8 cellular contexts compared by ENCODE assay signal in the genomic region with DNA sequence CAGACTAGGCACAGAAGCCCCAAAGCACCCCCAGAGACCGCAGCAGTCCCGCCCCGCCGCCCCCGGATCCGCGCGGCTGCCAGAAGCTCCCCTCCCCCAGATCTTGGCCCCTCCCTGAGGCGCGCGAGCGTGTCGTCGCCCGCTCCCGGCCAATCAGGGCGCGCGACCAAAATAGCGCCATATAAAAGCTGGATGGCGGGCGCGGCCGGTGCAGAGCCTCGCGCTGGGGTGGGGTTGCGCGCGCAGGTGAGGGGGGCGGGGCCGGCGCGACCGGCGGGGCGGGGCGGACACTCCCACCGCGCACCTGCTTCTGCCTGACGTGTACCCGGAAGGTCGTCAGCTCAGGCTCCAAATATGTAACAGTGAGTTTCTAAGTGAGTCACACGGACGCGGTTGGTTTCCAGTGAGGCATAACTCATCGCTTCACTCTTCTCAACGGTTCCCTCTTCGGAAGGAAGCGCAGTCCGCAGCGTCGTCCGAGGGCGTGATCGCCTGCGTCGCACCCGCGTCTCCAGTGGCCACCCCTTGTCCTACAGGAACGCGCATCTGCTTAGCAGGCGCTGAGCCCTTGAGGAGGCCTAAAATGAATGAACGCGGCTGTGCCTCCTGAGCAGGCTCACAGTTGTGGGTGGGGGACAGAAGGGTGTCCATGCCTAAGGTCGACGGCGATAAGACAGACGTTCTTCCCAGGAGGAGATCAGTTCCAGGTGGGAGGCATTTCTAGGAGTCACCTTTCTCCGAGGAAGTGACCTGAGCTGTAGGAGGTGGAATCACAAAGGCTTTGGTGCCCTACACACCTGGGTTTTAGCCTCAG. TPM values are rescaled to one million over a fixed set of nuclear protein-coding genes. Genes with fewer than 3 reads are reported as not detected.
DNase-seq lines count a peak whose midpoint lies in the region; ATAC-seq and TF ChIP-seq lines count a peak whose summit lies in the region.

No MANE protein-coding gene starts in this region.

- TF ChIP-seq CTCF in CD4-positive, alpha-beta T cell (IDR thresholded peaks at IDR 0.05), result no peak
- TF ChIP-seq CTCF in dorsolateral prefrontal cortex (IDR thresholded peaks at IDR 0.05 in 54 of 56, conservative IDR thresholded peaks at IDR 0.05 in 2 of 56; ENCODE audit: low read depth in 1 of 56, partially characterized antibody in 56 of 56) (no peak), lower lobe of right lung (IDR thresholded peaks at IDR 0.05) (peak; percentile 18)

- H3K27me3 Mint-ChIP-seq in CD4-positive, alpha-beta T cell, result no peaks in the 10 kb centered on the region

- peak overlapping the region; percentile 99 for H3K27ac Mint-ChIP-seq in CD4-positive, alpha-beta T cell

- peaks cover 37% of the 10 kb centered on the region for H3K4me1 Mint-ChIP-seq in CD4-positive, alpha-beta T cell (ENCODE audit: low read depth)

- H3K36me3 ChIP-seq in lower lobe of right lung, result no peaks in the 10 kb centered on the region

- POLR2A ChIA-PET in CD4-positive, alpha-beta T cell (lab: Charles Lee), result interaction anchor here (0.7 to 5.7 kb wide), 47 partner anchors 9 to 950 kb away, joined by 3 to 214 read pairs (median 4); a partner anchor contains a TSS

- CTCF ChIA-PET in CD4-positive, alpha-beta T cell (lab: Charles Lee), result interaction anchor here (0.5 to 2.6 kb wide), 24 partner anchors 13 to 265 kb away, joined by 3 to 16 read pairs (median 4); a partner anchor contains a TSS

- H3K27ac ChIP-seq in CD4-positive, alpha-beta T cell (ENCODE audit: low read depth, low read length), result peak overlapping the region; percentile 98
- peak overlapping the region in 29 of 59 donors; percentile 6 to 76 (median 44) for H3K27ac ChIP-seq in dorsolateral prefrontal cortex
- peak overlapping the region; percentile 90 for H3K27ac ChIP-seq in lower lobe of right lung

- no peaks in the 10 kb centered on the region for H3K9me3 Mint-ChIP-seq in CD4-positive, alpha-beta T cell

- no peaks in the 10 kb centered on the region for H3K9me3 ChIP-seq in CD4-positive, alpha-beta T cell (ENCODE audit: control insufficient read depth, low read length)
- H3K9me3 ChIP-seq in lower lobe of right lung, result no peaks in the 10 kb centered on the region

- peak overlapping the region; percentile 85 for H3K4me3 Mint-ChIP-seq in CD4-positive, alpha-beta T cell

- peak; percentile 77 for ATAC-seq in CD4-positive, alpha-beta T cell (ENCODE audit: poor library complexity)
- ATAC-seq in GM19328 (IDR thresholded peaks at IDR 0.05; ENCODE audit: unreplicated experiment) (peak; percentile 91), HG03457 (IDR thresholded peaks at IDR 0.05; ENCODE audit: unreplicated experiment) (peak; percentile 91), lower lobe of right lung (peak; percentile 93 to 96)

- H3K36me3 Mint-ChIP-seq in CD4-positive, alpha-beta T cell (ENCODE audit: low read depth), result peaks cover 5% of the 10 kb centered on the region

- H3K4me3 ChIP-seq in dorsolateral prefrontal cortex (peak overlapping the region; percentile 8 to 69 (median 53)), lower lobe of right lung (peak overlapping the region; percentile 48)

- intact Hi-C loops in CD4-positive, alpha-beta T cell (cut with DNase I, micrococcal nuclease), result loop anchor here (1.0 to 10.0 kb wide), 7 partner anchors 15 to 95 kb away; a partner anchor contains a TSS
- intact Hi-C loops in dorsolateral prefrontal cortex (cut with DNase I), result no loop called here
- intact Hi-C loops in lower lobe of right lung (cut with DNase I), result no loop called here

- H3K27me3 ChIP-seq in CD4-positive, alpha-beta T cell (ENCODE audit: control insufficient read depth, insufficient read depth, low read length), result no peaks in the 10 kb centered on the region
- peaks cover 0 to 20% (median 0%) of the 10 kb centered on the region in 45 donors for H3K27me3 ChIP-seq in dorsolateral prefrontal cortex
- H3K27me3 ChIP-seq in lower lobe of right lung (ENCODE audit: low read depth), result no peaks in the 10 kb centered on the region

- DNase-seq in CD4-positive, alpha-beta T cell, result peak; percentile 94 to 98 (median 96)
- DNase-seq in NCI-H526 (lab: John Stamatoyannopoulos, UW) (peak; percentile 93 to 96), dorsolateral prefrontal cortex (peak in 9 of 10 donors; percentile 27 to 75 (median 60)), lower lobe of right lung (peak; percentile 94)
- peak; percentile 95 to 97 for DNase-seq in activated CD4-positive, alpha-beta T cell treated with anti-CD3 and anti-CD28 coated beads, Interleukin-2, amount 50 U/mL, for 4 hours
- peak; percentile 92 to 93 (median 93) for DNase-seq in stimulated activated CD4-positive, alpha-beta T cell treated with anti-CD3 and anti-CD28 coated beads, TNF-alpha, amount 100 ng/mL, for 1 hour (ENCODE audit: low read depth in 3 of 3, low spot score in 1 of 3)

- H3K4me1 ChIP-seq in lower lobe of right lung, result peaks cover 4% of the 10 kb centered on the region

RNA-seq across cellular contexts. Expression of a gene that starts 50.6 kb away (rescaled TPM):
- 100 to 1,000 TPM; 434 to 449 TPM for total RNA-seq in CD4-positive, alpha-beta T cell
- total RNA-seq in dorsolateral prefrontal cortex (100 to 1,000 TPM in 20 of 120 experiments, 10 to 100 TPM in 100; 41.2 to 336 (median 78.7) TPM), lower lobe of right lung (254 TPM)

Comparison
In these comparisons a context has a peak if more than half of its experiments do, and no peak if none do; other contexts are left out.
1. intact Hi-C loops: an anchor here in CD4-positive, alpha-beta T cell (1.0 to 10.0 kb wide); none called in dorsolateral prefrontal cortex and lower lobe of right lung.